Comparison of ENCODE assay signal across 1 cellular context in the genomic region with DNA sequence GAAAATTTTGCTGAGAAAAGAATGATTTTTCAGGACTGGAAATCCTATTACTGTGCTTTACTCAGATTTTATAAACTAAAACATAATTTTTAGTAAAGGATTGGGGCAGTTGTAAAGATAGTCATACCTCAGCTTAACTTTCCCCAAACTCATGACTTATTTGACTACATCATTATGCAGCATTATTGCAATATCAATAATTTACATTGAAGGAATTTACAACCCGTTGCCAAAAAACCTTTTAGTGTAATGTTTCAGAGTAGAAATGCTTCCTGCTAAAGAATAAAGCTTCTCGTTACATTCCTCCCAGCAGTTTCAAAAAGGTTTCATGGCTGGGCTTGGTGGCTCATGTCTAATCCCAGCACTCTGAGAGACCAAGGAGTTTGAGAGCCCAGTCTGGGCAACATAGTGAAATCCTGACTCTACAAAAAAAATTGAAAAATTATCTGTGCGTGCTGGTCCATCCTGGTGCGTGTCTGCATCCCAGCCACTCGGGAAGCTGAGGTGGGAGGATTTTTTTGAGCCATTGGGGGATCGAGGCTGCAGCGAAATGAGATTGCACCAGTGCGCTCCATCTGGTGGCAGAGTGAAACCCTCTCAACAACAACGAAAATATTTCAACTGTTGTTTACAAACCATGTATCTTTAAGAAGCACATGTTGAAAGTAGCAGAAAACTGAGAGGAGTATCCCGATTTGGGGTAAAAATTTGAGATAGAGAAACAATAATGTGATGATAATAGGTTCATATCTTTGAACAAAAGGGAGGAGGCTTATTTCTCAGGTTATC.
A peak's percentile ranks its signal among the peaks of the same experiment; 100 is the strongest.
TF ChIP-seq lines count a peak whose summit lies in the region.

No MANE protein-coding gene starts in this region.

TF ChIP-seq in K562, 482 proteins besides CTCF, POLR2A, EP300 and RAD21 (continued from another document):
- TF ChIP-seq OTX1 (CRISPR knock-in tag; IDR thresholded peaks at IDR 0.05) = no peak
- peak; percentile 66; the same call in 1 of the 2 replicates for TF ChIP-seq FOXK1 (CRISPR knock-in tag; IDR thresholded peaks at IDR 0.05; ENCODE audit: borderline replicate concordance)
- peak in 1 of 3 experiments; percentile 14 for TF ChIP-seq YY1 (IDR thresholded peaks at IDR 0.05; ENCODE audit: borderline replicate concordance in 1 of 3, control insufficient read depth in 1 of 3, extremely low read depth in 1 of 3, insufficient read depth in 3 of 3, insufficient read length in 1 of 3, insufficient replicate concordance in 2 of 3, low read depth in 1 of 3, low read length in 2 of 3)
- TF ChIP-seq POLR3G (IDR thresholded peaks at IDR 0.05; ENCODE audit: extremely low read depth, insufficient read length, insufficient replicate concordance) = no peak
- no peak for TF ChIP-seq JUND (IDR thresholded peaks at IDR 0.05; ENCODE audit: borderline replicate concordance, low read depth, low read length)
- TF ChIP-seq JUND (tag; IDR thresholded peaks at IDR 0.05; ENCODE audit: borderline replicate concordance, low read depth, low read length) = peak; percentile 13; the same call in 1 of the 3 replicates
- TF ChIP-seq NCOA6 (IDR thresholded peaks at IDR 0.05) = no peak
- no peak for TF ChIP-seq STAT5A (IDR thresholded peaks at IDR 0.05; ENCODE audit: borderline replicate concordance, low read length)
- TF ChIP-seq MYC (IDR thresholded peaks at IDR 0.05; ENCODE audit: low read depth, low read length) = 0 out of 2 replicates have a peak, but pooled peaks have one; percentile 35
- no peak for TF ChIP-seq MYC (CRISPR knock-in tag; IDR thresholded peaks at IDR 0.05; ENCODE audit: borderline replicate concordance, low read depth)
- TF ChIP-seq RBM17 (IDR thresholded peaks at IDR 0.05; ENCODE audit: borderline replicate concordance, low read depth, low read length) = no peak
- no peak for TF ChIP-seq ESRRA (IDR thresholded peaks at IDR 0.05; ENCODE audit: borderline replicate concordance, low read depth)
- peak; percentile 74; the same call in 1 of the 2 replicates for TF ChIP-seq SMARCE1 (IDR thresholded peaks at IDR 0.05)
- no peak for TF ChIP-seq DIDO1 (tag; IDR thresholded peaks at IDR 0.05; ENCODE audit: low read depth)
- TF ChIP-seq TAL1 (IDR thresholded peaks at IDR 0.05) = peak; percentile 40; the same call in 1 of the 2 replicates
- TF ChIP-seq, protein P1, sequence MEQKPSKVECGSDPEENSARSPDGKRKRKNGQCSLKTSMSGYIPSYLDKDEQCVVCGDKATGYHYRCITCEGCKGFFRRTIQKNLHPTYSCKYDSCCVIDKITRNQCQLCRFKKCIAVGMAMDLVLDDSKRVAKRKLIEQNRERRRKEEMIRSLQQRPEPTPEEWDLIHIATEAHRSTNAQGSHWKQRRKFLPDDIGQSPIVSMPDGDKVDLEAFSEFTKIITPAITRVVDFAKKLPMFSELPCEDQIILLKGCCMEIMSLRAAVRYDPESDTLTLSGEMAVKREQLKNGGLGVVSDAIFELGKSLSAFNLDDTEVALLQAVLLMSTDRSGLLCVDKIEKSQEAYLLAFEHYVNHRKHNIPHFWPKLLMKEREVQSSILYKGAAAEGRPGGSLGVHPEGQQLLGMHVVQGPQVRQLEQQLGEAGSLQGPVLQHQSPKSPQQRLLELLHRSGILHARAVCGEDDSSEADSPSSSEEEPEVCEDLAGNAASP (IDR thresholded peaks at IDR 0.05) = no peak
- peak in 1 of 2 experiments; percentile 27; a peak in 1 of 4 replicates for TF ChIP-seq HDAC1 (IDR thresholded peaks at IDR 0.05)
- TF ChIP-seq FOS (IDR thresholded peaks at IDR 0.05; ENCODE audit: extremely low read depth, insufficient read length) = no peak
- TF ChIP-seq RBFOX2 (IDR thresholded peaks at IDR 0.05; ENCODE audit: low read depth, low read length) = 0 out of 2 replicates have a peak, but pooled peaks have one; percentile 9
- TF ChIP-seq CBFA2T3 (IDR thresholded peaks at IDR 0.05) = peak; percentile 16; the same call in 1 of the 2 replicates
- TF ChIP-seq, protein P2, sequence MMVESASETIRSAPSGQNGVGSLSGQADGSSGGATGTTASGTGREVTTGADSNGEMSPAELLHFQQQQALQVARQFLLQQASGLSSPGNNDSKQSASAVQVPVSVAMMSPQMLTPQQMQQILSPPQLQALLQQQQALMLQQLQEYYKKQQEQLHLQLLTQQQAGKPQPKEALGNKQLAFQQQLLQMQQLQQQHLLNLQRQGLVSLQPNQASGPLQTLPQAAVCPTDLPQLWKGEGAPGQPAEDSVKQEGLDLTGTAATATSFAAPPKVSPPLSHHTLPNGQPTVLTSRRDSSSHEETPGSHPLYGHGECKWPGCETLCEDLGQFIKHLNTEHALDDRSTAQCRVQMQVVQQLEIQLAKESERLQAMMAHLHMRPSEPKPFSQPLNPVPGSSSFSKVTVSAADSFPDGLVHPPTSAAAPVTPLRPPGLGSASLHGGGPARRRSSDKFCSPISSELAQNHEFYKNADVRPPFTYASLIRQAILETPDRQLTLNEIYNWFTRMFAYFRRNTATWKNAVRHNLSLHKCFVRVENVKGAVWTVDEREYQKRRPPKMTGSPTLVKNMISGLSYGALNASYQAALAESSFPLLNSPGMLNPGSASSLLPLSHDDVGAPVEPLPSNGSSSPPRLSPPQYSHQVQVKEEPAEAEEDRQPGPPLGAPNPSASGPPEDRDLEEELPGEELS (CRISPR knock-in tag; IDR thresholded peaks at IDR 0.05; ENCODE audit: borderline replicate concordance) = no peak
- peak; percentile 88 for TF ChIP-seq SMARCA4 (IDR thresholded peaks at IDR 0.05)
- TF ChIP-seq, protein P3, sequence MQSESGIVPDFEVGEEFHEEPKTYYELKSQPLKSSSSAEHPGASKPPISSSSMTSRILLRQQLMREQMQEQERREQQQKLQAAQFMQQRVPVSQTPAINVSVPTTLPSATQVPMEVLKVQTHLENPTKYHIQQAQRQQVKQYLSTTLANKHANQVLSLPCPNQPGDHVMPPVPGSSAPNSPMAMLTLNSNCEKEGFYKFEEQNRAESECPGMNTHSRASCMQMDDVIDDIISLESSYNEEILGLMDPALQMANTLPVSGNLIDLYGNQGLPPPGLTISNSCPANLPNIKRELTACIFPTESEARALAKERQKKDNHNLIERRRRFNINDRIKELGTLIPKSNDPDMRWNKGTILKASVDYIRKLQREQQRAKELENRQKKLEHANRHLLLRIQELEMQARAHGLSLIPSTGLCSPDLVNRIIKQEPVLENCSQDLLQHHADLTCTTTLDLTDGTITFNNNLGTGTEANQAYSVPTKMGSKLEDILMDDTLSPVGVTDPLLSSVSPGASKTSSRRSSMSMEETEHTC (IDR thresholded peaks at IDR 0.05) = no peak
- TF ChIP-seq CREB1 (IDR thresholded peaks at IDR 0.05) = no peak
- TF ChIP-seq CREB1 (CRISPR knock-in tag; IDR thresholded peaks at IDR 0.05) = no peak
- peak; percentile 62; the same call in 1 of the 2 replicates for TF ChIP-seq ARID2 (IDR thresholded peaks at IDR 0.05)
- TF ChIP-seq RUNX1 (IDR thresholded peaks at IDR 0.05; ENCODE audit: low read depth) = no peak
- TF ChIP-seq BHLHE40 (IDR thresholded peaks at IDR 0.05; ENCODE audit: low read length) = 0 out of 2 replicates have a peak, but pooled peaks have one; percentile 9
- TF ChIP-seq, protein P4, sequence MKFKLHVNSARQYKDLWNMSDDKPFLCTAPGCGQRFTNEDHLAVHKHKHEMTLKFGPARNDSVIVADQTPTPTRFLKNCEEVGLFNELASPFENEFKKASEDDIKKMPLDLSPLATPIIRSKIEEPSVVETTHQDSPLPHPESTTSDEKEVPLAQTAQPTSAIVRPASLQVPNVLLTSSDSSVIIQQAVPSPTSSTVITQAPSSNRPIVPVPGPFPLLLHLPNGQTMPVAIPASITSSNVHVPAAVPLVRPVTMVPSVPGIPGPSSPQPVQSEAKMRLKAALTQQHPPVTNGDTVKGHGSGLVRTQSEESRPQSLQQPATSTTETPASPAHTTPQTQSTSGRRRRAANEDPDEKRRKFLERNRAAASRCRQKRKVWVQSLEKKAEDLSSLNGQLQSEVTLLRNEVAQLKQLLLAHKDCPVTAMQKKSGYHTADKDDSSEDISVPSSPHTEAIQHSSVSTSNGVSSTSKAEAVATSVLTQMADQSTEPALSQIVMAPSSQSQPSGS (CRISPR knock-in tag; IDR thresholded peaks at IDR 0.05) = no peak
- peak; percentile 50 for TF ChIP-seq SMC3 (conservative IDR thresholded peaks at IDR 0.05; ENCODE audit: insufficient read depth, low read depth, low read length)
- peak; percentile 95 to 96 for TF ChIP-seq FOXK2 (conservative IDR thresholded peaks at IDR 0.05 in 1 of 2, IDR thresholded peaks at IDR 0.05 in 1 of 2; ENCODE audit: low read depth in 2 of 2)
- TF ChIP-seq MCM3 (IDR thresholded peaks at IDR 0.05) = no peak
- no peak for TF ChIP-seq TEAD2 (tag; IDR thresholded peaks at IDR 0.05)
- TF ChIP-seq, protein P5, sequence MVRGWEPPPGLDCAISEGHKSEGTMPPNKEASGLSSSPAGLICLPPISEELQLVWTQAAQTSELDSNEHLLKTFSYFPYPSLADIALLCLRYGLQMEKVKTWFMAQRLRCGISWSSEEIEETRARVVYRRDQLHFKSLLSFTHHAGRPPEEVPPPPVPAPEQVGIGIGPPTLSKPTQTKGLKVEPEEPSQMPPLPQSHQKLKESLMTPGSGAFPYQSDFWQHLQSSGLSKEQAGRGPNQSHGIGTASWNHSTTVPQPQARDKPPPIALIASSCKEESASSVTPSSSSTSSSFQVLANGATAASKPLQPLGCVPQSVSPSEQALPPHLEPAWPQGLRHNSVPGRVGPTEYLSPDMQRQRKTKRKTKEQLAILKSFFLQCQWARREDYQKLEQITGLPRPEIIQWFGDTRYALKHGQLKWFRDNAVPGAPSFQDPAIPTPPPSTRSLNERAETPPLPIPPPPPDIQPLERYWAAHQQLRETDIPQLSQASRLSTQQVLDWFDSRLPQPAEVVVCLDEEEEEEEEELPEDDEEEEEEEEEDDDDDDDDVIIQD (CRISPR knock-in tag; IDR thresholded peaks at IDR 0.05) = no peak
TF ChIP-seq in K562: peak in this region for 34.
